In the genomic region with DNA sequence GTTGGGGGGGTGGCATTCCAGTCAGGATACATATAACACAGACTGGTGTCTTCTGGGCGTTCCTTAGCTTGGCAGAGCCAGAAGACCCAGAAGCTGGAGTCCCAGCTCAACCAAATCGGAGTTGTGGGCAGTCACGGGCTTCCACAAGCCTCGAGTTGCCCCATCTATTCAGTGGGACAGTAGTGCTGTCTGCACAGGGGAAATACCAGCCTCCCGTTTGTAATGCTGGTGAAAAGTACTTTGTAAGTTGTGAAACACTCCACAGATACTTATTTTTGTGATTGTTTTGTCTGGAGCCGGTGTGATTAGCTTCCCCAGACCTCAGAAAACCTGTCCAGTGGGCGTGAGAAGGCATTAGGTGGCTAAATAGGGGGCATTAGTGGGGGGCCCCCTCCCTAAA, we compare ENCODE assay signal across 9 cellular contexts. TPM values are rescaled to one million over a fixed set of nuclear protein-coding genes. Genes with fewer than 3 reads are reported as not detected.
A peak's percentile ranks its signal among the peaks of the same experiment; 100 is the strongest.
DNase-seq lines count a peak whose midpoint lies in the region; ATAC-seq lines count a peak whose summit lies in the region.
"Had no signal": no experiment of that assay in that cellular context is flagged by ENCODE, and none has a peak within 500 bp of the region (broad histone marks: within the 10 kb centered on the region; RNA-seq: fewer than 3 reads in every experiment).

No MANE protein-coding gene starts in this region.

- H3K36me3 ChIP-seq in CD4-positive, alpha-beta memory T cell (ENCODE audit: insufficient read depth, low read length): peaks cover 20% of the 10 kb centered on the region

- peak; percentile 36 for ATAC-seq in HG02852 (IDR thresholded peaks at IDR 0.05; ENCODE audit: unreplicated experiment)
- ATAC-seq in activated naive CD8-positive, alpha-beta T cell treated with anti-CD3 and anti-CD28 coated beads, Interleukin-2, amount 50 U/mL, for 24 hours: no peak
- peak; percentile 37 to 40 for ATAC-seq in naive thymus-derived CD8-positive, alpha-beta T cell
- ATAC-seq in HG02870 (IDR thresholded peaks at IDR 0.05; ENCODE audit: unreplicated experiment): no peak
- no peak for ATAC-seq in HG03135 (IDR thresholded peaks at IDR 0.05; ENCODE audit: unreplicated experiment)

- H3K27ac ChIP-seq in CD4-positive, alpha-beta memory T cell (ENCODE audit: low read depth, low read length): peak overlapping the region; percentile 57

- CTCF ChIA-PET in CD4-positive, alpha-beta memory T cell (lab: Charles Lee; ENCODE audit: partially characterized antibody): interaction anchor here (0.9 to 15.2 kb wide), 6 partner anchors 9 to 51 kb away, joined by 3 to 469 read pairs (median 4); a partner anchor contains a TSS

- no peaks in the 10 kb centered on the region for H3K9me3 ChIP-seq in CD4-positive, alpha-beta memory T cell (ENCODE audit: control insufficient read depth in 1 of 2, low read length in 2 of 2)

- H3K27ac Mint-ChIP-seq in CD4-positive, alpha-beta memory T cell: peak overlapping the region; percentile 74 to 95 (median 92)
- H3K27ac Mint-ChIP-seq in activated naive CD8-positive, alpha-beta T cell treated with anti-CD3 and anti-CD28 coated beads, Interleukin-2, amount 50 U/mL, for 24 hours: peak overlapping the region; percentile 88
- H3K27ac Mint-ChIP-seq in naive thymus-derived CD8-positive, alpha-beta T cell: peak overlapping the region; percentile 87 to 96 (median 91)

- no peaks in the 10 kb centered on the region for H3K9me3 Mint-ChIP-seq in CD4-positive, alpha-beta memory T cell
- no peaks in the 10 kb centered on the region for H3K9me3 Mint-ChIP-seq in activated naive CD8-positive, alpha-beta T cell treated with anti-CD3 and anti-CD28 coated beads, Interleukin-2, amount 50 U/mL, for 24 hours
- no peaks in the 10 kb centered on the region for H3K9me3 Mint-ChIP-seq in naive thymus-derived CD8-positive, alpha-beta T cell

- peaks cover 5 to 39% of the 10 kb centered on the region in 2 donors for H3K36me3 Mint-ChIP-seq in CD4-positive, alpha-beta memory T cell
- H3K36me3 Mint-ChIP-seq in activated naive CD8-positive, alpha-beta T cell treated with anti-CD3 and anti-CD28 coated beads, Interleukin-2, amount 50 U/mL, for 24 hours (ENCODE audit: low read depth): no peaks in the 10 kb centered on the region
- peaks cover 0 to 29% (median 0%) of the 10 kb centered on the region in 3 donors for H3K36me3 Mint-ChIP-seq in naive thymus-derived CD8-positive, alpha-beta T cell

- H3K4me3 Mint-ChIP-seq in CD4-positive, alpha-beta memory T cell: peak overlapping the region; percentile 82 to 91 (median 86)
- H3K4me3 Mint-ChIP-seq in activated naive CD8-positive, alpha-beta T cell treated with anti-CD3 and anti-CD28 coated beads, Interleukin-2, amount 50 U/mL, for 24 hours: peak overlapping the region; percentile 59
- peak overlapping the region; percentile 77 to 92 (median 84) for H3K4me3 Mint-ChIP-seq in naive thymus-derived CD8-positive, alpha-beta T cell

- POLR2A ChIA-PET in CD4-positive, alpha-beta memory T cell (lab: Charles Lee; ENCODE audit: partially characterized antibody): interaction anchor here (0.7 to 19.9 kb wide), 9 partner anchors 10 to 65 kb away, joined by 3 to 334 read pairs (median 5); a partner anchor contains a TSS
- POLR2A ChIA-PET in naive thymus-derived CD8-positive, alpha-beta T cell (lab: Charles Lee): interaction anchor here (0.7 to 13.5 kb wide), 6 partner anchors 12 to 65 kb away, joined by 3 to 287 read pairs (median 4); a partner anchor contains a TSS

- H3K27me3 ChIP-seq in CD4-positive, alpha-beta memory T cell (ENCODE audit: insufficient read depth, low read length): no peaks in the 10 kb centered on the region

- H3K4me1 ChIP-seq in CD4-positive, alpha-beta memory T cell (ENCODE audit: insufficient read depth, low read length): peaks cover 87% of the 10 kb centered on the region

- DNase-seq in CD4-positive, alpha-beta memory T cell: peak in 1 of 5 donors; percentile 37
- no peak for DNase-seq in activated naive CD8-positive, alpha-beta T cell treated with anti-CD3 and anti-CD28 coated beads, Interleukin-2, amount 50 U/mL, for 24 hours
- no peak for DNase-seq in naive thymus-derived CD8-positive, alpha-beta T cell
- DNase-seq in T-helper 9 cell: no peak
- DNase-seq in stimulated activated CD4-positive, alpha-beta T cell treated with anti-CD3 and anti-CD28 coated beads, Interleukin-2, amount 100 ng/mL, for 48 hours: no peak

- peaks cover 38 to 89% (median 66%) of the 10 kb centered on the region in 4 donors for H3K4me1 Mint-ChIP-seq in CD4-positive, alpha-beta memory T cell
- peaks cover 65% of the 10 kb centered on the region for H3K4me1 Mint-ChIP-seq in activated naive CD8-positive, alpha-beta T cell treated with anti-CD3 and anti-CD28 coated beads, Interleukin-2, amount 50 U/mL, for 24 hours
- peaks cover 34 to 86% (median 81%) of the 10 kb centered on the region in 4 donors for H3K4me1 Mint-ChIP-seq in naive thymus-derived CD8-positive, alpha-beta T cell

- H3K27me3 Mint-ChIP-seq in CD4-positive, alpha-beta memory T cell: no peaks in the 10 kb centered on the region
- no peaks in the 10 kb centered on the region for H3K27me3 Mint-ChIP-seq in activated naive CD8-positive, alpha-beta T cell treated with anti-CD3 and anti-CD28 coated beads, Interleukin-2, amount 50 U/mL, for 24 hours
- no peaks in the 10 kb centered on the region for H3K27me3 Mint-ChIP-seq in naive thymus-derived CD8-positive, alpha-beta T cell

- intact Hi-C loops in CD4-positive, alpha-beta memory T cell (cut with micrococcal nuclease): loop anchor here (1.0 kb wide), 1 partner anchor 9 kb away; no protein-coding TSS in a partner anchor

- peak overlapping the region; percentile 68 to 69 for H3K4me3 ChIP-seq in CD4-positive, alpha-beta memory T cell (ENCODE audit: low read length in 2 of 2)

RNA-seq across cellular contexts. Expression of a gene that starts 13.6 kb away (rescaled TPM):
- total RNA-seq in CD4-positive, alpha-beta memory T cell: 100 to 1,000 TPM; 230 to 235 TPM
- 10 to 100 TPM; 34.8 to 78.9 TPM for polyA plus RNA-seq in CD4-positive, alpha-beta memory T cell
- 100 to 1,000 TPM; 234 to 243 TPM for total RNA-seq in naive thymus-derived CD8-positive, alpha-beta T cell
- 10 to 100 TPM; 47.1 to 71.0 (median 52.5) TPM for polyA plus RNA-seq in naive thymus-derived CD8-positive, alpha-beta T cell

RNA-seq across cellular contexts. Expression of a gene that starts 20.6 kb away (rescaled TPM):
- total RNA-seq in CD4-positive, alpha-beta memory T cell: 1 to 10 TPM; 4.7 to 5.6 TPM
- not detected for polyA plus RNA-seq in CD4-positive, alpha-beta memory T cell
- 1 to 10 TPM; 7.2 to 8.0 TPM for total RNA-seq in naive thymus-derived CD8-positive, alpha-beta T cell
- under 1 TPM in 1 of 3 donors, not detected in 2; 0.52 TPM for polyA plus RNA-seq in naive thymus-derived CD8-positive, alpha-beta T cell

RNA-seq across cellular contexts. Expression of a gene that starts 30.7 kb away (rescaled TPM):
- not detected for total RNA-seq in CD4-positive, alpha-beta memory T cell
- under 1 TPM; 0.12 to 0.16 TPM for polyA plus RNA-seq in CD4-positive, alpha-beta memory T cell
- under 1 TPM; 0.25 to 0.73 TPM for total RNA-seq in naive thymus-derived CD8-positive, alpha-beta T cell
- under 1 TPM in 2 of 3 donors, not detected in 1; 0.16 to 0.18 TPM for polyA plus RNA-seq in naive thymus-derived CD8-positive, alpha-beta T cell
- total RNA-seq: activated CD8-positive, alpha-beta memory T cell treated with anti-CD3 and anti-CD28 coated beads for 36 hours had no signal

Comparison
In these comparisons a context has a peak if more than half of its experiments do, and no peak if none do; other contexts are left out.
1. ATAC-seq: peak in HG02852 (single experiment) and naive thymus-derived CD8-positive, alpha-beta T cell (2 of 2); none in activated naive CD8-positive, alpha-beta T cell treated with anti-CD3 and anti-CD28 coated beads, Interleukin-2, amount 50 U/mL, for 24 hours (single experiment), HG02870 (single experiment) and HG03135 (single experiment).
2. Peak in every context shown above with its lines, with median percentiles within 50 percentile points of each other: H3K27ac Mint-ChIP-seq and H3K4me3 Mint-ChIP-seq.